Comparison of ENCODE assay signal across 16 cellular contexts in genomic region chr3:60076307-60076706, GRCh38.
DNase-seq lines count a peak whose midpoint lies in the region.
"Had no signal": no experiment of that assay in that cellular context is flagged by ENCODE, and none has a peak within 500 bp of the region (broad histone marks: within the 10 kb centered on the region; RNA-seq: fewer than 3 reads in every experiment).

No MANE protein-coding gene starts in this region.

- no peak overlapping the region for H3K27ac Mint-ChIP-seq in activated CD4-positive, alpha-beta memory T cell treated with anti-CD3 and anti-CD28 coated beads, Interleukin-2, amount 10 ng/mL, durations not matched to agents 7 days and 5 days
- H3K27ac Mint-ChIP-seq: stimulated activated memory B cell treated with anti-CD40 and anti-IgM and Interleukin-4, amounts not matched to agents 10 μg/mL and 1 μg/mL and 100 μg/mL, for 72 hours had no signal

- CTCF ChIA-PET in activated CD4-positive, alpha-beta memory T cell treated with anti-CD3 and anti-CD28 coated beads, Interleukin-2, amount 10 ng/mL, durations not matched to agents 7 days and 5 days (lab: Charles Lee) = no interaction called here

- peak overlapping the region; percentile 29 for H2AFZ ChIP-seq in GM23248
- H2AFZ ChIP-seq: PC-9 had no signal

- H3K9me2 ChIP-seq in GM23248 (ENCODE audit: insufficient read depth) = no peaks in the 10 kb centered on the region

- H3K4me1 Mint-ChIP-seq in activated CD4-positive, alpha-beta memory T cell treated with anti-CD3 and anti-CD28 coated beads, Interleukin-2, amount 10 ng/mL, durations not matched to agents 7 days and 5 days = peaks cover 33% of the 10 kb centered on the region

- no peaks in the 10 kb centered on the region for H3K27me3 Mint-ChIP-seq in activated CD4-positive, alpha-beta memory T cell treated with anti-CD3 and anti-CD28 coated beads, Interleukin-2, amount 10 ng/mL, durations not matched to agents 7 days and 5 days
- H3K27me3 Mint-ChIP-seq: stimulated activated memory B cell treated with anti-CD40 and anti-IgM and Interleukin-4, amounts not matched to agents 10 μg/mL and 1 μg/mL and 100 μg/mL, for 72 hours had no signal

- DNase-seq in GM23248 (peak; percentile 16), midbrain (lab: John Stamatoyannopoulos, UW) (peak; percentile 2), NCI-H2227 treated with DMSO at 0.1 percent for 48 hours (lab: John Stamatoyannopoulos, UW) (no peak), SJCRH30 (no peak)
- no peak for DNase-seq in activated CD4-positive, alpha-beta memory T cell treated with anti-CD3 and anti-CD28 coated beads, Interleukin-2, amount 10 ng/mL, durations not matched to agents 7 days and 5 days
- DNase-seq in stimulated activated CD4-positive, alpha-beta T cell treated with anti-CD3 and anti-CD28 coated beads, Interleukin-2, amount 100 ng/mL, for 48 hours = no peak
- DNase-seq: activated CD8-positive, alpha-beta memory T cell treated with anti-CD3 and anti-CD28 coated beads, Interleukin-2, amount 50 U/mL, for 48 hours; Calu3; heart left ventricle; KG1; NCI-H2107; pancreas; PC-9; stimulated activated CD4-positive, alpha-beta T cell treated with anti-CD3 and anti-CD28 coated beads, Interleukin-2, amount 100 ng/mL, for 24 hours had no signal

- H3K36me3 ChIP-seq in BLaER1 (no peaks in the 10 kb centered on the region), GM23248 (ENCODE audit: low read depth) (no peaks in the 10 kb centered on the region), SJCRH30 (no peaks in the 10 kb centered on the region)
- H3K36me3 ChIP-seq: heart left ventricle, pancreas had no signal

- H3K4me3 ChIP-seq in BLaER1 = no peak overlapping the region
- H3K4me3 ChIP-seq in GM23248 = peak overlapping the region; percentile 38
- H3K4me3 ChIP-seq in SJCRH30 = no peak overlapping the region
- H3K4me3 ChIP-seq: pancreas, PC-9 had no signal

- H3K79me2 ChIP-seq in GM23248 (ENCODE audit: insufficient read depth) = no peaks in the 10 kb centered on the region

- H3K9me3 Mint-ChIP-seq in activated CD4-positive, alpha-beta memory T cell treated with anti-CD3 and anti-CD28 coated beads, Interleukin-2, amount 10 ng/mL, durations not matched to agents 7 days and 5 days = peaks cover 3% of the 10 kb centered on the region
- H3K9me3 Mint-ChIP-seq: stimulated activated memory B cell treated with anti-CD40 and anti-IgM and Interleukin-4, amounts not matched to agents 10 μg/mL and 1 μg/mL and 100 μg/mL, for 72 hours had no signal

- no peak overlapping the region for H3K9ac ChIP-seq in BLaER1
- peak overlapping the region; percentile 21; the same call in 1 of the 2 replicates for H3K9ac ChIP-seq in GM23248

- H3K27me3 ChIP-seq in BLaER1 = no peaks in the 10 kb centered on the region
- H3K27me3 ChIP-seq in GM23248 (replicated peaks; ENCODE audit: insufficient read depth) = no peaks in the 10 kb centered on the region
- no peaks in the 10 kb centered on the region for H3K27me3 ChIP-seq in SJCRH30
- H3K27me3 ChIP-seq: heart left ventricle, pancreas had no signal

- in situ Hi-C loops in GM23248 (cut with MboI) = no loop called here

- peak overlapping the region; percentile 49 for H3K4me3 Mint-ChIP-seq in activated CD4-positive, alpha-beta memory T cell treated with anti-CD3 and anti-CD28 coated beads, Interleukin-2, amount 10 ng/mL, durations not matched to agents 7 days and 5 days
- H3K4me3 Mint-ChIP-seq: stimulated activated memory B cell treated with anti-CD40 and anti-IgM and Interleukin-4, amounts not matched to agents 10 μg/mL and 1 μg/mL and 100 μg/mL, for 72 hours had no signal

- POLR2A ChIA-PET in activated CD4-positive, alpha-beta memory T cell treated with anti-CD3 and anti-CD28 coated beads, Interleukin-2, amount 10 ng/mL, durations not matched to agents 7 days and 5 days (lab: Charles Lee) = interaction anchor here (1.1 to 2.0 kb wide), 4 partner anchors 10 to 59 kb away, joined by 3 to 9 read pairs (median 4); no protein-coding TSS in a partner anchor

- H3K36me3 Mint-ChIP-seq in activated CD4-positive, alpha-beta memory T cell treated with anti-CD3 and anti-CD28 coated beads, Interleukin-2, amount 10 ng/mL, durations not matched to agents 7 days and 5 days (ENCODE audit: low read depth) = peaks cover 10% of the 10 kb centered on the region
- H3K36me3 Mint-ChIP-seq: stimulated activated memory B cell treated with anti-CD40 and anti-IgM and Interleukin-4, amounts not matched to agents 10 μg/mL and 1 μg/mL and 100 μg/mL, for 72 hours had no signal

- 0 to 5% methylated on average over 1 of the region's 1 CpG for WGBS in GM23248 (ENCODE audit: low coverage in 1 of 2, low lambda C conversion rate in 2 of 2, missing lambda C conversion rate in 2 of 2), 2 experiments

- H4K20me1 ChIP-seq in BLaER1 (no peaks in the 10 kb centered on the region), GM23248 (ENCODE audit: insufficient read depth) (no peaks in the 10 kb centered on the region)

- peak overlapping the region; percentile 52 for H3K4me2 ChIP-seq in BLaER1
- peak overlapping the region; percentile 6 for H3K4me2 ChIP-seq in GM23248 (ENCODE audit: unreplicated experiment)
- H3K4me2 ChIP-seq: PC-9 had no signal

- peaks cover 26% of the 10 kb centered on the region for H3K9me3 ChIP-seq in BLaER1
- peaks cover 3% of the 10 kb centered on the region for H3K9me3 ChIP-seq in GM23248 (ENCODE audit: low read depth)
- no peaks in the 10 kb centered on the region for H3K9me3 ChIP-seq in SJCRH30 (replicated peaks)
- H3K9me3 ChIP-seq: pancreas had no signal

- no peaks in the 10 kb centered on the region for H3F3A ChIP-seq in GM23248 (ENCODE audit: insufficient read depth)

- H3K27ac ChIP-seq in BLaER1 = 0 out of 2 replicates have a peak overlapping the region, but pooled peaks have one; percentile 15
- H3K27ac ChIP-seq in GM23248 = no peak overlapping the region
- no peak overlapping the region for H3K27ac ChIP-seq in SJCRH30
- H3K27ac ChIP-seq: pancreas, PC-9 had no signal

- H3K4me1 ChIP-seq in BLaER1 (peaks cover 41% of the 10 kb centered on the region), GM23248 (ENCODE audit: insufficient read depth) (no peaks in the 10 kb centered on the region), SJCRH30 (no peaks in the 10 kb centered on the region)
- H3K4me1 ChIP-seq: pancreas had no signal

Comparison
In these comparisons a context has a peak if more than half of its experiments do, and no peak if none do; other contexts are left out.
1. DNase-seq: peak in GM23248 (single experiment) and midbrain (single experiment); none in activated CD4-positive, alpha-beta memory T cell treated with anti-CD3 and anti-CD28 coated beads, Interleukin-2, amount 10 ng/mL, durations not matched to agents 7 days and 5 days (single experiment), NCI-H2227 treated with DMSO at 0.1 percent for 48 hours (single experiment), SJCRH30 (0 of 2) and stimulated activated CD4-positive, alpha-beta T cell treated with anti-CD3 and anti-CD28 coated beads, Interleukin-2, amount 100 ng/mL, for 48 hours (0 of 2).